17 cellular contexts compared by ENCODE assay signal in the genomic region with DNA sequence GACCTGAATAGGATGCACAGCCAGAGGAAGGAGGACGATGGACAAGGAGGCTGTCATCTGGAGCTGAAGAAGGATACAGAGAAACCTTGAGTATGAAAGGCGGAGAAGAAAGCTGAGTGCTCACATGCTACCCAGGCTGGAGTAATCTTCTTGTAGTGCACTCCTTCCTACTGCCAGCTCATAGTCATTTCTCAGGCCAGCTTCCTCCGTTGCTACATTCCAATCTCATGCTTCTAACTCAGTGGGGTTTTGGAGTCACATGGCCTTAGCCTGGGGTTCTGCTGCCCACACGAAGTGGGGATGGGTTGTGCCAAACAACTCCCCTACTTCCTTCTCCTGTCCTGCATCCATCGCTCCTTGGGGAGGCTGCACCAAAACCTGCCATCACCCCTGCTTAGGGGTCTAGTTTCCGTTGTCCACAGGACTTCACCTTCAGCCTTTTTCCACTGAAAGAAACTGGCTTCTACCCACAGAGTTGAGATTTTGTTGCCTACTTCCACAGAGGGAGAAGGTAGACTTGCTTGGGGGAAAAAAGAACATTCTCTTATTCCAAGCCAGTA.
"Had no signal": no experiment of that assay in that cellular context is flagged by ENCODE, and none has a peak within 500 bp of the region (broad histone marks: within the 10 kb centered on the region; RNA-seq: fewer than 3 reads in every experiment).

No MANE protein-coding gene starts in this region.

- H3K4me1 ChIP-seq: lower lobe of right lung, transverse colon had no signal

- H3K27ac ChIP-seq: cardiac muscle cell, heart left ventricle, lower lobe of right lung, transverse colon had no signal

- DNase-seq: activated CD4-positive, alpha-beta T cell treated with anti-CD3 and anti-CD28 coated beads, Interleukin-2, amount 50 U/mL, for 4 hours; activated naive CD4-positive, alpha-beta T cell treated with anti-CD3 and anti-CD28 coated beads, Interleukin-2, amount 50 U/mL, for 16 hours; erythroblast; heart left ventricle; immature natural killer cell; left colon; lower lobe of right lung; stimulated activated CD4-positive, alpha-beta T cell treated with anti-CD3 and anti-CD28 coated beads, Interleukin-12 subunit alpha, Interleukin-12 subunit beta, amount 100 ng/mL, for 4 hours; stimulated activated naive B cell treated with anti-CD40 and anti-IgM and Interleukin-4, amounts not matched to agents 10 μg/mL and 1 μg/mL and 100 μg/mL, for 72 hours; T-cell; T-helper 9 cell; transverse colon had no signal

- H3K27ac Mint-ChIP-seq: activated T-helper 2 cell treated with anti-CD3 and anti-CD28 coated beads, Interferon-gamma antibody, Interleukin-2, Interleukin-4, amounts not matched to agents 10 μg/mL and 5 μg/mL and 100 μg/mL, durations not matched to agents 14 hours and 24 hours and 36 hours; immature natural killer cell; mesothelial cell of epicardium; nephron progenitor cell; stimulated activated naive B cell treated with anti-CD40 and anti-IgM and Interleukin-4, amounts not matched to agents 10 μg/mL and 1 μg/mL and 100 μg/mL, for 72 hours; T-cell had no signal

- H3K9me3 Mint-ChIP-seq: activated T-helper 2 cell treated with anti-CD3 and anti-CD28 coated beads, Interferon-gamma antibody, Interleukin-2, Interleukin-4, amounts not matched to agents 10 μg/mL and 5 μg/mL and 100 μg/mL, durations not matched to agents 14 hours and 24 hours and 36 hours; mesothelial cell of epicardium; stimulated activated naive B cell treated with anti-CD40 and anti-IgM and Interleukin-4, amounts not matched to agents 10 μg/mL and 1 μg/mL and 100 μg/mL, for 72 hours; T-cell had no signal

- H3K4me3 ChIP-seq: cardiac muscle cell, heart left ventricle, lower lobe of right lung, transverse colon had no signal

- H3K36me3 Mint-ChIP-seq: mesothelial cell of epicardium; stimulated activated naive B cell treated with anti-CD40 and anti-IgM and Interleukin-4, amounts not matched to agents 10 μg/mL and 1 μg/mL and 100 μg/mL, for 72 hours; T-cell had no signal

- H3K4me3 Mint-ChIP-seq: immature natural killer cell; mesothelial cell of epicardium; stimulated activated naive B cell treated with anti-CD40 and anti-IgM and Interleukin-4, amounts not matched to agents 10 μg/mL and 1 μg/mL and 100 μg/mL, for 72 hours; T-cell had no signal

- H3K4me1 Mint-ChIP-seq: immature natural killer cell; stimulated activated naive B cell treated with anti-CD40 and anti-IgM and Interleukin-4, amounts not matched to agents 10 μg/mL and 1 μg/mL and 100 μg/mL, for 72 hours; T-cell had no signal

- H3K36me3 ChIP-seq: cardiac muscle cell, heart left ventricle, lower lobe of right lung, transverse colon had no signal

- H3K9me3 ChIP-seq: heart left ventricle, lower lobe of right lung, transverse colon had no signal

- ATAC-seq: activated CD4-positive, CD25-positive, alpha-beta regulatory T cell treated with anti-CD3 and anti-CD28 coated beads, Interleukin-2, amount 50 U/mL, for 24 hours; heart left ventricle; left colon; lower lobe of right lung; stimulated activated naive B cell treated with anti-CD40 and anti-IgM and Interleukin-4, amounts not matched to agents 10 μg/mL and 1 μg/mL and 100 μg/mL, for 72 hours; T-cell had no signal
